1 cellular context compared by ENCODE assay signal in genomic region chr1:156456625-156457465, GRCh38.
TF ChIP-seq lines count a peak whose summit lies in the region.

No MANE protein-coding gene starts in this region.

TF ChIP-seq in HepG2, 621 proteins besides CTCF, POLR2A, EP300 and RAD21 (continued from another document and continues in another):
- TF ChIP-seq MXD3 (CRISPR knock-in tag; IDR thresholded peaks at IDR 0.05): peak; percentile 54; the same call in 1 of the 2 replicates
- no peak for TF ChIP-seq FOXA1 (IDR thresholded peaks at IDR 0.05)
- no peak; the same call in 1 of the 2 replicates for TF ChIP-seq FOXA1 (CRISPR knock-in tag; IDR thresholded peaks at IDR 0.05)
- no peak for TF ChIP-seq SMYD3 (CRISPR knock-in tag; IDR thresholded peaks at IDR 0.05)
- TF ChIP-seq KMT2B (CRISPR knock-in tag; IDR thresholded peaks at IDR 0.05): no peak
- TF ChIP-seq ZNF879 (CRISPR knock-in tag; IDR thresholded peaks at IDR 0.05): 0 out of 2 replicates have a peak, but pooled peaks have one; percentile 24
- peak; percentile 70; the same call in 1 of the 2 replicates for TF ChIP-seq FOXP4 (CRISPR knock-in tag; IDR thresholded peaks at IDR 0.05)
- no peak for TF ChIP-seq STAT5B (CRISPR knock-in tag; IDR thresholded peaks at IDR 0.05)
- TF ChIP-seq TFDP1 (CRISPR knock-in tag; IDR thresholded peaks at IDR 0.05; ENCODE audit: borderline replicate concordance): peak; percentile 69; the same call in 1 of the 2 replicates
- peak; percentile 97 for TF ChIP-seq ZBTB37 (CRISPR knock-in tag; IDR thresholded peaks at IDR 0.05)
- TF ChIP-seq PRDM10 (CRISPR knock-in tag; IDR thresholded peaks at IDR 0.05; ENCODE audit: low read depth): no peak
- peak; percentile 48; the same call in 1 of the 2 replicates for TF ChIP-seq SIN3B (IDR thresholded peaks at IDR 0.05; ENCODE audit: low read length)
- TF ChIP-seq ZNF713 (CRISPR knock-in tag; IDR thresholded peaks at IDR 0.05): no peak; the same call in 1 of the 2 replicates
- no peak; the same call in 1 of the 2 replicates for TF ChIP-seq EED (CRISPR knock-in tag; IDR thresholded peaks at IDR 0.05)
- no peak for TF ChIP-seq ZNF460 (CRISPR knock-in tag; IDR thresholded peaks at IDR 0.05; ENCODE audit: borderline replicate concordance)
- peak; percentile 47; the same call in 1 of the 2 replicates for TF ChIP-seq ZNF782 (CRISPR knock-in tag; IDR thresholded peaks at IDR 0.05; ENCODE audit: borderline replicate concordance)
- TF ChIP-seq ZNF251 (CRISPR knock-in tag; IDR thresholded peaks at IDR 0.05): 0 out of 2 replicates have a peak, but pooled peaks have one; percentile 15
- 0 out of 2 replicates have a peak, but pooled peaks have one; percentile 5 for TF ChIP-seq ATF3 (CRISPR knock-in tag; IDR thresholded peaks at IDR 0.05)
- no peak for TF ChIP-seq ZNF329 (CRISPR knock-in tag; IDR thresholded peaks at IDR 0.05; ENCODE audit: low read depth)
- peak; percentile 55; the same call in 1 of the 2 replicates for TF ChIP-seq ZNF557 (CRISPR knock-in tag; IDR thresholded peaks at IDR 0.05)
- TF ChIP-seq ZBTB25 (CRISPR knock-in tag; IDR thresholded peaks at IDR 0.05): peak; percentile 91
- TF ChIP-seq ZNF703 (CRISPR knock-in tag; IDR thresholded peaks at IDR 0.05; ENCODE audit: borderline replicate concordance): peak; percentile 71; the same call in 1 of the 2 replicates
- no peak; the same call in 1 of the 2 replicates for TF ChIP-seq PRMT3 (CRISPR knock-in tag; IDR thresholded peaks at IDR 0.05; ENCODE audit: borderline replicate concordance, low read depth)
- no peak; the same call in 1 of the 2 replicates for TF ChIP-seq ZBTB21 (CRISPR knock-in tag; IDR thresholded peaks at IDR 0.05)
- TF ChIP-seq DNMT1 (CRISPR knock-in tag; IDR thresholded peaks at IDR 0.05): no peak
- TF ChIP-seq BRCA1 (CRISPR knock-in tag; IDR thresholded peaks at IDR 0.05): 0 out of 2 replicates have a peak, but pooled peaks have one; percentile 29
- no peak for TF ChIP-seq ZNF335 (CRISPR knock-in tag; IDR thresholded peaks at IDR 0.05)
- no peak for TF ChIP-seq ZNF816 (CRISPR knock-in tag; IDR thresholded peaks at IDR 0.05; ENCODE audit: borderline replicate concordance)
- TF ChIP-seq BATF2 (CRISPR knock-in tag; IDR thresholded peaks at IDR 0.05): no peak
- TF ChIP-seq GATA4 (IDR thresholded peaks at IDR 0.05; ENCODE audit: borderline replicate concordance, low read depth): no peak
- TF ChIP-seq MEIS2 (CRISPR knock-in tag; IDR thresholded peaks at IDR 0.05): no peak; the same call in 1 of the 2 replicates
- peak; percentile 91 for TF ChIP-seq SP5 (CRISPR knock-in tag; IDR thresholded peaks at IDR 0.05; ENCODE audit: borderline replicate concordance, low read depth)
- TF ChIP-seq ZNF704 (CRISPR knock-in tag; IDR thresholded peaks at IDR 0.05; ENCODE audit: borderline replicate concordance): peak; percentile 70; the same call in 1 of the 2 replicates
- 0 out of 2 replicates have a peak, but pooled peaks have one; percentile 21 for TF ChIP-seq ZSCAN29 (CRISPR knock-in tag; conservative IDR thresholded peaks at IDR 0.05)
- peak; percentile 56; the same call in 1 of the 2 replicates for TF ChIP-seq CBFB (CRISPR knock-in tag; IDR thresholded peaks at IDR 0.05)
- TF ChIP-seq ZNF441 (CRISPR knock-in tag; IDR thresholded peaks at IDR 0.05; ENCODE audit: borderline replicate concordance): no peak; the same call in 1 of the 2 replicates
- TF ChIP-seq WIZ (CRISPR knock-in tag; IDR thresholded peaks at IDR 0.05): no peak
- no peak; the same call in 1 of the 2 replicates for TF ChIP-seq YEATS2 (CRISPR knock-in tag; IDR thresholded peaks at IDR 0.05; ENCODE audit: borderline replicate concordance)
- TF ChIP-seq HOXA5 (CRISPR knock-in tag; IDR thresholded peaks at IDR 0.05): no peak; the same call in 1 of the 2 replicates
- no peak for TF ChIP-seq ZBTB4 (CRISPR knock-in tag; IDR thresholded peaks at IDR 0.05; ENCODE audit: borderline replicate concordance)
- no peak for TF ChIP-seq IRF1 (CRISPR knock-in tag; IDR thresholded peaks at IDR 0.05; ENCODE audit: low read depth)
- no peak for TF ChIP-seq ZNF17 (CRISPR knock-in tag; IDR thresholded peaks at IDR 0.05)
- 0 out of 2 replicates have a peak, but pooled peaks have one; percentile 1 for TF ChIP-seq GFI1 (CRISPR knock-in tag; IDR thresholded peaks at IDR 0.05; ENCODE audit: borderline replicate concordance)
- TF ChIP-seq ZNF468 (CRISPR knock-in tag; IDR thresholded peaks at IDR 0.05): no peak
- no peak for TF ChIP-seq RELA (CRISPR knock-in tag; IDR thresholded peaks at IDR 0.05)
- TF ChIP-seq POLR2AphosphoS5 (IDR thresholded peaks at IDR 0.05; ENCODE audit: low read depth, low read length): peak; percentile 79; the same call in 1 of the 2 replicates
